In genomic region chr14:55840821-55841220, GRCh38 we compare ENCODE assay signal across 1 cellular context.
TF ChIP-seq lines count a peak whose summit lies in the region.

No MANE protein-coding gene starts in this region.

TF ChIP-seq in HepG2, 621 proteins besides CTCF, POLR2A, EP300 and RAD21 (continued from another document):
- TF ChIP-seq, protein P1, sequence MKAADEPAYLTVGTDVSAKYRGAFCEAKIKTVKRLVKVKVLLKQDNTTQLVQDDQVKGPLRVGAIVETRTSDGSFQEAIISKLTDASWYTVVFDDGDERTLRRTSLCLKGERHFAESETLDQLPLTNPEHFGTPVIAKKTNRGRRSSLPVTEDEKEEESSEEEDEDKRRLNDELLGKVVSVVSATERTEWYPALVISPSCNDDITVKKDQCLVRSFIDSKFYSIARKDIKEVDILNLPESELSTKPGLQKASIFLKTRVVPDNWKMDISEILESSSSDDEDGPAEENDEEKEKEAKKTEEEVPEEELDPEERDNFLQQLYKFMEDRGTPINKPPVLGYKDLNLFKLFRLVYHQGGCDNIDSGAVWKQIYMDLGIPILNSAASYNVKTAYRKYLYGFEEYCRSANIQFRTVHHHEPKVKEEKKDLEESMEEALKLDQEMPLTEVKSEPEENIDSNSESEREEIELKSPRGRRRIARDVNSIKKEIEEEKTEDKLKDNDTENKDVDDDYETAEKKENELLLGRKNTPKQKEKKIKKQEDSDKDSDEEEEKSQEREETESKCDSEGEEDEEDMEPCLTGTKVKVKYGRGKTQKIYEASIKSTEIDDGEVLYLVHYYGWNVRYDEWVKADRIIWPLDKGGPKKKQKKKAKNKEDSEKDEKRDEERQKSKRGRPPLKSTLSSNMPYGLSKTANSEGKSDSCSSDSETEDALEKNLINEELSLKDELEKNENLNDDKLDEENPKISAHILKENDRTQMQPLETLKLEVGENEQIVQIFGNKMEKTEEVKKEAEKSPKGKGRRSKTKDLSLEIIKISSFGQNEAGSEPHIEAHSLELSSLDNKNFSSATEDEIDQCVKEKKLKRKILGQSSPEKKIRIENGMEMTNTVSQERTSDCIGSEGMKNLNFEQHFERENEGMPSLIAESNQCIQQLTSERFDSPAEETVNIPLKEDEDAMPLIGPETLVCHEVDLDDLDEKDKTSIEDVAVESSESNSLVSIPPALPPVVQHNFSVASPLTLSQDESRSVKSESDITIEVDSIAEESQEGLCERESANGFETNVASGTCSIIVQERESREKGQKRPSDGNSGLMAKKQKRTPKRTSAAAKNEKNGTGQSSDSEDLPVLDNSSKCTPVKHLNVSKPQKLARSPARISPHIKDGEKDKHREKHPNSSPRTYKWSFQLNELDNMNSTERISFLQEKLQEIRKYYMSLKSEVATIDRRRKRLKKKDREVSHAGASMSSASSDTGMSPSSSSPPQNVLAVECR (CRISPR knock-in tag; IDR thresholded peaks at IDR 0.05; ENCODE audit: borderline replicate concordance) = no peak
- no peak for TF ChIP-seq FOSL1 (CRISPR knock-in tag; IDR thresholded peaks at IDR 0.05; ENCODE audit: borderline replicate concordance)
- TF ChIP-seq MED13 (CRISPR knock-in tag; IDR thresholded peaks at IDR 0.05) = no peak
- TF ChIP-seq NFE2 (CRISPR knock-in tag; IDR thresholded peaks at IDR 0.05) = no peak
- no peak for TF ChIP-seq AHR (CRISPR knock-in tag; IDR thresholded peaks at IDR 0.05)
- TF ChIP-seq ZNF124 (CRISPR knock-in tag; IDR thresholded peaks at IDR 0.05) = no peak
- TF ChIP-seq, protein P2, sequence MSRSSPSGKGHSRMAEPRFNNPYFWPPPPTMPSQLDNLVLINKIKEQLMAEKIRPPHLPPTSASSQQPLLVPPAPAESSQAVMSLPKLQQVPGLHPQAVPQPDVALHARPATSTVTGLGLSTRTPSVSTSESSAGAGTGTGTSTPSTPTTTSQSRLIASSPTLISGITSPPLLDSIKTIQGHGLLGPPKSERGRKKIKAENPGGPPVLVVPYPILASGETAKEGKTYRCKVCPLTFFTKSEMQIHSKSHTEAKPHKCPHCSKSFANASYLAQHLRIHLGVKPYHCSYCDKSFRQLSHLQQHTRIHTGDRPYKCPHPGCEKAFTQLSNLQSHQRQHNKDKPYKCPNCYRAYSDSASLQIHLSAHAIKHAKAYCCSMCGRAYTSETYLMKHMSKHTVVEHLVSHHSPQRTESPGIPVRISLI (CRISPR knock-in tag; IDR thresholded peaks at IDR 0.05; ENCODE audit: borderline replicate concordance) = no peak
- no peak for TF ChIP-seq RBM22 (optimal IDR thresholded peaks at IDR 0.05; ENCODE audit: low read length)
- no peak for TF ChIP-seq ISL2 (CRISPR knock-in tag; IDR thresholded peaks at IDR 0.05)
- TF ChIP-seq, protein P3, sequence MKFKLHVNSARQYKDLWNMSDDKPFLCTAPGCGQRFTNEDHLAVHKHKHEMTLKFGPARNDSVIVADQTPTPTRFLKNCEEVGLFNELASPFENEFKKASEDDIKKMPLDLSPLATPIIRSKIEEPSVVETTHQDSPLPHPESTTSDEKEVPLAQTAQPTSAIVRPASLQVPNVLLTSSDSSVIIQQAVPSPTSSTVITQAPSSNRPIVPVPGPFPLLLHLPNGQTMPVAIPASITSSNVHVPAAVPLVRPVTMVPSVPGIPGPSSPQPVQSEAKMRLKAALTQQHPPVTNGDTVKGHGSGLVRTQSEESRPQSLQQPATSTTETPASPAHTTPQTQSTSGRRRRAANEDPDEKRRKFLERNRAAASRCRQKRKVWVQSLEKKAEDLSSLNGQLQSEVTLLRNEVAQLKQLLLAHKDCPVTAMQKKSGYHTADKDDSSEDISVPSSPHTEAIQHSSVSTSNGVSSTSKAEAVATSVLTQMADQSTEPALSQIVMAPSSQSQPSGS (CRISPR knock-in tag; IDR thresholded peaks at IDR 0.05) = no peak
TF ChIP-seq in HepG2: peak in this region for 0.
